Comparison of ENCODE assay signal across 8 cellular contexts in the genomic region with DNA sequence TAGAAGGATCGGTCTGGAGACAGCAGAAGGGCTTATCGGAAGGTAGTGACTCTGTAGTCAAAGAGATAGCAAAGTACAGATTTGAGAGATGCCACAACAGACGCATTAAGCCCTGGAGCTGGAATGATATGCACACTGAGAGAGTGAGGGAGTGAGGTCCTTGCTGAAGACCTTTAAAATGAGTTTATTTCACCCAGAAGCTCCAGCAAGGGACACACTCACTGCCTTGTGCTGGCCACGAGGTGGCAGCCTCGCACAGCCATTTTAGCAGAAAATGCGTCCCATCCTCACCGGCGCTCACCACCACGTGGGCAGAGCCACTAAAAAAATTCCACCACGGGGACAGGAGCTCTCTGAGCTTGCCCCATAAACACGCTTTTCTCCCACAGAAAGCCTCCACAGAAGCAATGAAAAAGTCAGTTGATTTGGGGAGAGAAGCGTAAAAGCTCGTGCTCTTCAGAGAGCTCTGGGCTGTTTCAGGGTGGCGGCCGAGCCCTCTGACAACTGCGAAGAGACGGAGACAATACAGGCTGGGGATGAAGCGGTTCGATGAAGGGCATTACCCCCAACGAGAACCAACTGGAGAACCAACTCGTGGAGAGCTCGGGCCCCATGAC.
DNase-seq lines count a peak whose midpoint lies in the region; ATAC-seq, FAIRE-seq and TF ChIP-seq lines count a peak whose summit lies in the region.

No MANE protein-coding gene starts in this region.

- no peaks in the 10 kb centered on the region for H3K27me3 ChIP-seq in MM.1S (replicated peaks; ENCODE audit: insufficient read depth, low read length)
- H3K27me3 ChIP-seq in K562 (ENCODE audit: control insufficient read depth in 2 of 2, insufficient read depth in 2 of 2, low read length in 2 of 2): no peaks in the 10 kb centered on the region
- H3K27me3 ChIP-seq in skeletal muscle tissue (ENCODE audit: control insufficient read depth in 3 of 3, insufficient read depth in 3 of 3, low read length in 3 of 3): no peaks in the 10 kb centered on the region

- no peaks in the 10 kb centered on the region for H3K9me1 ChIP-seq in K562 (ENCODE audit: control insufficient read depth, insufficient read depth, low read length)

- no peaks in the 10 kb centered on the region for H3K4me1 ChIP-seq in MM.1S (ENCODE audit: low read length)
- peaks cover 19 to 20% of the 10 kb centered on the region in 2 experiments for H3K4me1 ChIP-seq in K562 (replicated peaks in 1 of 2; ENCODE audit: control insufficient read depth in 2 of 2, insufficient read depth in 2 of 2, low read length in 2 of 2)
- peaks cover 79 to 87% (median 80%) of the 10 kb centered on the region in 3 donors for H3K4me1 ChIP-seq in skeletal muscle tissue (ENCODE audit: control insufficient read depth in 3 of 3, insufficient read depth in 3 of 3, low read length in 3 of 3)

- intact Hi-C loops in K562 (cut with micrococcal nuclease): loop anchor here (1.0 to 5.0 kb wide), 7 partner anchors 22 to 616 kb away; no protein-coding TSS in a partner anchor

- H3K4me2 ChIP-seq in MM.1S (ENCODE audit: low read depth, low read length) (no peak overlapping the region), K562 (ENCODE audit: insufficient read depth, low read length) (peak overlapping the region; percentile 35)

- no peaks in the 10 kb centered on the region for H3K9me2 ChIP-seq in MM.1S (replicated peaks; ENCODE audit: insufficient read depth, low read length)

- no peaks in the 10 kb centered on the region for H3K36me3 ChIP-seq in MM.1S (replicated peaks; ENCODE audit: insufficient read depth, low read length)
- H3K36me3 ChIP-seq in K562 (ENCODE audit: control insufficient read depth, insufficient read depth, low read length): peaks cover 6% of the 10 kb centered on the region; the same call in 2 of the 3 replicates
- H3K36me3 ChIP-seq in skeletal muscle tissue (ENCODE audit: control insufficient read depth in 3 of 3, insufficient read depth in 3 of 3, low read length in 3 of 3): peaks cover 5 to 27% (median 14%) of the 10 kb centered on the region in 3 donors

- no peaks in the 10 kb centered on the region for H3K9me3 ChIP-seq in MM.1S (replicated peaks; ENCODE audit: insufficient read depth, low read length)
- H3K9me3 ChIP-seq in K562 (replicated peaks; ENCODE audit: control insufficient read depth, insufficient read depth, low read depth, low read length): no peaks in the 10 kb centered on the region
- no peaks in the 10 kb centered on the region for H3K9me3 ChIP-seq in skeletal muscle tissue (ENCODE audit: control insufficient read depth in 3 of 3, low read length in 3 of 3)

- DNase-seq in NCI-H345 (lab: John Stamatoyannopoulos, UW): peak; percentile 33
- DNase-seq in NCI-H345 treated with DMSO at 0.1 percent for 48 hours (lab: John Stamatoyannopoulos, UW; ENCODE audit: unreplicated experiment): no peak
- peak; percentile 44 for DNase-seq in MM.1S
- DNase-seq in UCSD-AML1 (lab: John Stamatoyannopoulos, UW; ENCODE audit: unreplicated experiment): peak; percentile 50
- DNase-seq in K562 (ENCODE audit: extremely low read depth in 1 of 4, low spot score in 3 of 4): peak; percentile 87 to 94 (median 88)
- DNase-seq in iPS DF 19.7 (ENCODE audit: low read depth, low spot score): peak; percentile 71
- DNase-seq in NK-92 treated with Interleukin-12 subunit alpha and Interleukin-12 subunit beta, amount 100 ng/mL, for 24 hours (lab: John Stamatoyannopoulos, UW): no peak

- H3F3A ChIP-seq in MM.1S (ENCODE audit: insufficient read depth, low read length): no peaks in the 10 kb centered on the region

- POLR2A ChIA-PET in K562 (lab: Yijun Ruan, JAX): interaction anchor here (0.6 to 1.9 kb wide), 12 partner anchors 10 to 1046 kb away, joined by 3 to 9 read pairs (median 4); no protein-coding TSS in a partner anchor

- H3K9ac ChIP-seq in MM.1S (ENCODE audit: low read length): no peak overlapping the region
- peak overlapping the region in 1 of 2 experiments; percentile 46; a peak in 2 of 4 replicates for H3K9ac ChIP-seq in K562 (ENCODE audit: insufficient read depth in 1 of 2, low read depth in 2 of 2, low read length in 2 of 2)
- peak overlapping the region; percentile 15 to 61 (median 55) for H3K9ac ChIP-seq in skeletal muscle tissue (ENCODE audit: low read depth in 1 of 3, low read length in 3 of 3)

- in situ Hi-C loops in K562 (cut with MboI): loop anchor here (5.0 kb wide), 1 partner anchor 145 kb away; no protein-coding TSS in a partner anchor

- H2AFZ ChIP-seq in MM.1S (ENCODE audit: low read length) (no peak overlapping the region), K562 (ENCODE audit: low read depth, low read length) (peak overlapping the region; percentile 91)

- H3K79me2 ChIP-seq in MM.1S (ENCODE audit: low read length) (peaks cover 79% of the 10 kb centered on the region), K562 (ENCODE audit: control insufficient read depth, insufficient read depth, low read length) (no peaks in the 10 kb centered on the region)

- TF ChIP-seq RAD21 in K562 (CRISPR knock-in tag; conservative IDR thresholded peaks at IDR 0.05 in 1 of 2, IDR thresholded peaks at IDR 0.05 in 1 of 2): peak; percentile 96 to 98

- H3K27ac ChIP-seq in MM.1S (ENCODE audit: low read length) (no peak overlapping the region), K562 (ENCODE audit: extremely low read depth, low read depth, low read length) (0 out of 3 replicates have a peak overlapping the region, but pooled peaks have one; percentile 1), skeletal muscle tissue (ENCODE audit: low read depth, low read length) (peak overlapping the region; percentile 94)

- TF ChIP-seq EP300 in K562 (IDR thresholded peaks at IDR 0.05; ENCODE audit: low read length): no peak; the same call in 1 of the 2 replicates

- 41% methylated on average over 22 of the region's 22 CpGs for WGBS in K562 (ENCODE audit: insufficient coverage, low coverage, missing lambda C conversion rate)

- peak; percentile 95 for FAIRE-seq in K562 (lab: Jason Lieb, UNC)

- no peak for TF ChIP-seq POLR2A in K562 (conservative IDR thresholded peaks at IDR 0.05)

- H4K20me1 ChIP-seq in MM.1S (ENCODE audit: insufficient read depth, low read length) (no peaks in the 10 kb centered on the region; the same call in none of the 2 replicates), K562 (replicated peaks; ENCODE audit: control insufficient read depth, insufficient read depth, low read length) (no peaks in the 10 kb centered on the region)

- no peak overlapping the region for H3K4me3 ChIP-seq in MM.1S (ENCODE audit: low read length)
- H3K4me3 ChIP-seq in K562: no peak overlapping the region
- H3K4me3 ChIP-seq in skeletal muscle tissue (ENCODE audit: low read length in 3 of 3): no peak overlapping the region

- ATAC-seq in K562: peak; percentile 94

- CTCF ChIA-PET in K562 (lab: Yijun Ruan, JAX; ENCODE audit: low intra/inter-chr PET ratio): interaction anchor here (0.6 to 5.2 kb wide), 8 partner anchors 111 to 795 kb away, joined by 3 to 51 read pairs (median 6); no protein-coding TSS in a partner anchor

- TF ChIP-seq CTCF in MM.1S (IDR thresholded peaks at IDR 0.05; ENCODE audit: low read length): peak; percentile 86
- peak; percentile 96 to 99 (median 96) for TF ChIP-seq CTCF in K562 (IDR thresholded peaks at IDR 0.05 in 2 of 3, conservative IDR thresholded peaks at IDR 0.05 in 1 of 3; ENCODE audit: insufficient read depth in 2 of 3, low read depth in 1 of 3, low read length in 3 of 3)

- no TSS peak for BruUV-seq in K562 (replicated peaks; lab: Mats Ljungman, UMichigan)

TF ChIP-seq in K562, 482 proteins besides CTCF, POLR2A, EP300 and RAD21 (continues in another document):
- TF ChIP-seq HDAC8 (tag; IDR thresholded peaks at IDR 0.05): no peak
- peak in 1 of 2 experiments; percentile 84; a peak in 1 of 4 replicates for TF ChIP-seq TEAD1 (CRISPR knock-in tag; IDR thresholded peaks at IDR 0.05)
- no peak for TF ChIP-seq POLR3A (IDR thresholded peaks at IDR 0.05; ENCODE audit: borderline replicate concordance, extremely low read depth, insufficient read depth, insufficient read length)
- 0 out of 2 replicates have a peak, but pooled peaks have one; percentile 6 for TF ChIP-seq TCF7L2 (IDR thresholded peaks at IDR 0.05; ENCODE audit: low read depth, low read length)
- TF ChIP-seq, protein P1, sequence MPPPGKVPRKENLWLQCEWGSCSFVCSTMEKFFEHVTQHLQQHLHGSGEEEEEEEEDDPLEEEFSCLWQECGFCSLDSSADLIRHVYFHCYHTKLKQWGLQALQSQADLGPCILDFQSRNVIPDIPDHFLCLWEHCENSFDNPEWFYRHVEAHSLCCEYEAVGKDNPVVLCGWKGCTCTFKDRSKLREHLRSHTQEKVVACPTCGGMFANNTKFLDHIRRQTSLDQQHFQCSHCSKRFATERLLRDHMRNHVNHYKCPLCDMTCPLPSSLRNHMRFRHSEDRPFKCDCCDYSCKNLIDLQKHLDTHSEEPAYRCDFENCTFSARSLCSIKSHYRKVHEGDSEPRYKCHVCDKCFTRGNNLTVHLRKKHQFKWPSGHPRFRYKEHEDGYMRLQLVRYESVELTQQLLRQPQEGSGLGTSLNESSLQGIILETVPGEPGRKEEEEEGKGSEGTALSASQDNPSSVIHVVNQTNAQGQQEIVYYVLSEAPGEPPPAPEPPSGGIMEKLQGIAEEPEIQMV (tag; conservative IDR thresholded peaks at IDR 0.05; ENCODE audit: low read depth): no peak
- no peak for TF ChIP-seq ELF2 (CRISPR knock-in tag; IDR thresholded peaks at IDR 0.05)
- TF ChIP-seq SMC3 (conservative IDR thresholded peaks at IDR 0.05; ENCODE audit: insufficient read depth, low read depth, low read length): peak; percentile 97
- peak; percentile 32; the same call in 1 of the 2 replicates for TF ChIP-seq BRD4 (IDR thresholded peaks at IDR 0.05)
- no peak for TF ChIP-seq NCOA2 (IDR thresholded peaks at IDR 0.05; ENCODE audit: partially characterized antibody in 2 of 2)
- peak; percentile 10 for TF ChIP-seq RBM22 (IDR thresholded peaks at IDR 0.05; ENCODE audit: low read depth, low read length, poor library complexity, severe bottlenecking)
- TF ChIP-seq, protein P2, sequence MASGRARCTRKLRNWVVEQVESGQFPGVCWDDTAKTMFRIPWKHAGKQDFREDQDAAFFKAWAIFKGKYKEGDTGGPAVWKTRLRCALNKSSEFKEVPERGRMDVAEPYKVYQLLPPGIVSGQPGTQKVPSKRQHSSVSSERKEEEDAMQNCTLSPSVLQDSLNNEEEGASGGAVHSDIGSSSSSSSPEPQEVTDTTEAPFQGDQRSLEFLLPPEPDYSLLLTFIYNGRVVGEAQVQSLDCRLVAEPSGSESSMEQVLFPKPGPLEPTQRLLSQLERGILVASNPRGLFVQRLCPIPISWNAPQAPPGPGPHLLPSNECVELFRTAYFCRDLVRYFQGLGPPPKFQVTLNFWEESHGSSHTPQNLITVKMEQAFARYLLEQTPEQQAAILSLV (tag; IDR thresholded peaks at IDR 0.05): no peak

Comparison
In these comparisons a context has a peak if more than half of its experiments do, and no peak if none do; other contexts are left out.
1. DNase-seq: peak in NCI-H345 (single experiment), MM.1S (single experiment), UCSD-AML1 (single experiment), K562 (4 of 4) and iPS DF 19.7 (single experiment); none in NCI-H345 treated with DMSO at 0.1 percent for 48 hours (single experiment) and NK-92 treated with Interleukin-12 subunit alpha and Interleukin-12 subunit beta, amount 100 ng/mL, for 24 hours (single experiment).